In the genomic region with DNA sequence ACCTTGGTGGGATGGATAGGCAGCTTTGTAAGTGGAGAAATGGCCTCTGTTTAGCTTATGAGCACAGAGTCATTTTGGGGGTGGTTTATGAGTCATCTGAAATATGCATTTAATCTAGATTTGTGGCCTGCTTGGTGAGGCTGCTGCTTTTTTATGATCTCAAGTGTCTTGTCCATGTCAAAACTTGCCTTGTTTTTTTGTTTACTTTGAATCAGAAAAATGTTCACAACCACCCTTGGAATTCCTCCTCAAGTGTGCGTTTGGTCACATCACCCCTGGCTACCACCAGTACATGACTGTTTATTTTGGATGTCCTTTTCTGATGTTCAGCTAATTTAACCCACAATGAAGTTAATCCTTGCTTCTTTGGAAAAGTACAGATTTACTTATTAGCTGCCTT, we compare ENCODE assay signal across 10 cellular contexts.
DNase-seq lines count a peak whose midpoint lies in the region; ATAC-seq and TF ChIP-seq lines count a peak whose summit lies in the region.
"Had no signal": no experiment of that assay in that cellular context is flagged by ENCODE, and none has a peak within 500 bp of the region (broad histone marks: within the 10 kb centered on the region; RNA-seq: fewer than 3 reads in every experiment).

No MANE protein-coding gene starts in this region.

- in situ Hi-C loops in gastrocnemius medialis (cut with MboI; ENCODE audit: low sequenced_read_pairs in 4 of 4) = no loop called here

- H3K36me3 ChIP-seq in SJCRH30 = no peaks in the 10 kb centered on the region
- no peaks in the 10 kb centered on the region for H3K36me3 ChIP-seq in tibial artery
- no peaks in the 10 kb centered on the region for H3K36me3 ChIP-seq in gastrocnemius medialis

- peaks cover 5% of the 10 kb centered on the region for H3K36me3 Mint-ChIP-seq in activated naive CD8-positive, alpha-beta T cell treated with anti-CD3 and anti-CD28 coated beads, Interleukin-2, amount 50 U/mL, for 24 hours (ENCODE audit: low read depth)
- peaks cover 4% of the 10 kb centered on the region for H3K36me3 Mint-ChIP-seq in activated naive CD8-positive, alpha-beta T cell treated with anti-CD3 and anti-CD28 coated beads for 36 hours

- H3K27me3 ChIP-seq in SJCRH30 = no peaks in the 10 kb centered on the region
- H3K27me3 ChIP-seq in tibial artery = no peaks in the 10 kb centered on the region
- H3K27me3 ChIP-seq in gastrocnemius medialis = no peaks in the 10 kb centered on the region

- no peak overlapping the region for H3K4me3 ChIP-seq in SJCRH30
- no peak overlapping the region for H3K4me3 ChIP-seq in fibroblast of the aortic adventitia (ENCODE audit: low read depth, low read length)
- no peak overlapping the region for H3K4me3 ChIP-seq in tibial artery
- H3K4me3 ChIP-seq in gastrocnemius medialis = no peak overlapping the region

- H3K4me1 ChIP-seq in SJCRH30 (peaks cover 31% of the 10 kb centered on the region), tibial artery (peaks cover 0 to 80% (median 32%) of the 10 kb centered on the region in 4 donors), gastrocnemius medialis (peaks cover 14 to 28% of the 10 kb centered on the region in 2 donors)

- peak; percentile 77 for ATAC-seq in activated naive CD8-positive, alpha-beta T cell treated with anti-CD3 and anti-CD28 coated beads, Interleukin-2, amount 50 U/mL, for 24 hours
- ATAC-seq in gastrocnemius medialis (no peak), HG02970 (IDR thresholded peaks at IDR 0.05; ENCODE audit: low FRiP score, unreplicated experiment) (no peak), HG02885 (IDR thresholded peaks at IDR 0.05; ENCODE audit: poor library complexity, unreplicated experiment) (no peak)

- H3K9me3 Mint-ChIP-seq in activated naive CD8-positive, alpha-beta T cell treated with anti-CD3 and anti-CD28 coated beads, Interleukin-2, amount 50 U/mL, for 24 hours = no peaks in the 10 kb centered on the region
- H3K9me3 Mint-ChIP-seq in activated naive CD8-positive, alpha-beta T cell treated with anti-CD3 and anti-CD28 coated beads for 36 hours = no peaks in the 10 kb centered on the region

- DNase-seq in activated naive CD8-positive, alpha-beta T cell treated with anti-CD3 and anti-CD28 coated beads, Interleukin-2, amount 50 U/mL, for 24 hours = no peak
- no peak for DNase-seq in activated naive CD8-positive, alpha-beta T cell treated with anti-CD3 and anti-CD28 coated beads for 36 hours
- DNase-seq in SJCRH30 (peak; percentile 53 to 71), fibroblast of the aortic adventitia (ENCODE audit: low read depth) (peak; percentile 81), tibial artery (no peak), gastrocnemius medialis (no peak)
- DNase-seq: DND-41, NCI-H82 had no signal

- no peaks in the 10 kb centered on the region for H3K27me3 Mint-ChIP-seq in activated naive CD8-positive, alpha-beta T cell treated with anti-CD3 and anti-CD28 coated beads, Interleukin-2, amount 50 U/mL, for 24 hours
- H3K27me3 Mint-ChIP-seq in activated naive CD8-positive, alpha-beta T cell treated with anti-CD3 and anti-CD28 coated beads for 36 hours = no peaks in the 10 kb centered on the region

- H3K27ac Mint-ChIP-seq in activated naive CD8-positive, alpha-beta T cell treated with anti-CD3 and anti-CD28 coated beads, Interleukin-2, amount 50 U/mL, for 24 hours = no peak overlapping the region
- no peak overlapping the region for H3K27ac Mint-ChIP-seq in activated naive CD8-positive, alpha-beta T cell treated with anti-CD3 and anti-CD28 coated beads for 36 hours

- H3K4me1 Mint-ChIP-seq in activated naive CD8-positive, alpha-beta T cell treated with anti-CD3 and anti-CD28 coated beads, Interleukin-2, amount 50 U/mL, for 24 hours = peaks cover 36% of the 10 kb centered on the region
- H3K4me1 Mint-ChIP-seq in activated naive CD8-positive, alpha-beta T cell treated with anti-CD3 and anti-CD28 coated beads for 36 hours = peaks cover 28% of the 10 kb centered on the region

- no peak overlapping the region for H3K4me3 Mint-ChIP-seq in activated naive CD8-positive, alpha-beta T cell treated with anti-CD3 and anti-CD28 coated beads, Interleukin-2, amount 50 U/mL, for 24 hours
- no peak overlapping the region for H3K4me3 Mint-ChIP-seq in activated naive CD8-positive, alpha-beta T cell treated with anti-CD3 and anti-CD28 coated beads for 36 hours

- intact Hi-C loops in tibial artery (cut with DNase I; ENCODE audit: low total_unique reads) (no loop called here), gastrocnemius medialis (cut with DNase I; ENCODE audit: low total_unique reads) (no loop called here)

- TF ChIP-seq CTCF in fibroblast of the aortic adventitia (IDR thresholded peaks at IDR 0.05; ENCODE audit: insufficient read depth, low read length) (no peak), tibial artery (IDR thresholded peaks at IDR 0.05) (no peak), gastrocnemius medialis (IDR thresholded peaks at IDR 0.05 in 4 of 5, conservative IDR thresholded peaks at IDR 0.05 in 1 of 5) (no peak)

- H3K9me3 ChIP-seq in SJCRH30 (replicated peaks) (no peaks in the 10 kb centered on the region), tibial artery (no peaks in the 10 kb centered on the region), gastrocnemius medialis (no peaks in the 10 kb centered on the region)

- TF ChIP-seq POLR2A in gastrocnemius medialis (IDR thresholded peaks at IDR 0.05) = no peak

- no peak overlapping the region for H3K27ac ChIP-seq in SJCRH30
- H3K27ac ChIP-seq in tibial artery = peak overlapping the region; percentile 24 to 50
- H3K27ac ChIP-seq in gastrocnemius medialis = no peak overlapping the region

Comparison
In these comparisons a context has a peak if more than half of its experiments do, and no peak if none do; other contexts are left out.
1. DNase-seq: peak in SJCRH30 (2 of 2) and fibroblast of the aortic adventitia (single experiment); none in activated naive CD8-positive, alpha-beta T cell treated with anti-CD3 and anti-CD28 coated beads, Interleukin-2, amount 50 U/mL, for 24 hours (single experiment), activated naive CD8-positive, alpha-beta T cell treated with anti-CD3 and anti-CD28 coated beads for 36 hours (single experiment), tibial artery (0 of 2) and gastrocnemius medialis (0 of 2).
2. H3K27ac ChIP-seq: peak in tibial artery (2 of 2); none in SJCRH30 (single experiment) and gastrocnemius medialis (0 of 4).